ENCODE assay signal across 25 cellular contexts in the genomic region with DNA sequence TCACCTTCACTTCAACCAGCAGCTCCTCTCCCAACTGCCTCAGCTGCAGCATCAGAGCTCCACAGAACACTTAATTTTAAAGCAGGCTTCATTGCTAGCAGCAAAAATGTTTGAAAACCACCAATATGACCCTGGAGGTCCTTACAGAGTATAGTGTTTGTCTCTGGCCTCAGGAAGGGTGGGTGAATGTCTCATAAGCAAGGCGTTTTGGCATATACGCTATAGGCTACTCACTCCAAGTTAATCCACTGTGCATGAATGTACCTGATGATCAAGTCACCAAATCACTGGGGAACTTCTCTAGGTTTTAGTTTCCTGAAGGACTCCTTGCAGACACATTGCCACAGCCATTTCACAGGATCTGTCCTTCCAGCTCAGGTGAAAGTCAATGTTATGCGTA.
"Had no signal": no experiment of that assay in that cellular context is flagged by ENCODE, and none has a peak within 500 bp of the region (broad histone marks: within the 10 kb centered on the region; RNA-seq: fewer than 3 reads in every experiment).

No MANE protein-coding gene starts in this region.

- H3K27ac ChIP-seq: colonic mucosa, ovary, psoas muscle, sigmoid colon, stomach, thyroid gland had no signal

- H3K9me3 Mint-ChIP-seq: dendritic cell treated with granulocyte-macrophage colony-stimulating factor and Interleukin-4, amounts not matched to agents 40 ng/mL and 50 ng/mL, for 4 days; memory B cell; mesothelial cell of epicardium; type B pancreatic cell had no signal

- H3K4me1 ChIP-seq: colonic mucosa, psoas muscle, sigmoid colon, stomach, thyroid gland had no signal

- FAIRE-seq: endometrium, frontal cortex, kidney had no signal

- H3K4me3 Mint-ChIP-seq: dendritic cell treated with granulocyte-macrophage colony-stimulating factor and Interleukin-4, amounts not matched to agents 40 ng/mL and 50 ng/mL, for 4 days; memory B cell; mesothelial cell of epicardium; naive thymus-derived CD4-positive, alpha-beta T cell; stimulated activated effector memory CD8-positive, alpha-beta T cell treated with anti-CD3 and anti-CD28 coated beads, Interleukin-12 subunit alpha, Interleukin-12 subunit beta, amount 100 ng/mL, for 72 hours; type B pancreatic cell had no signal

- H3K9me3 ChIP-seq: colonic mucosa, mucosa of descending colon, ovary, psoas muscle, sigmoid colon, stomach, thyroid gland had no signal

- H3K36me3 Mint-ChIP-seq: memory B cell; mesothelial cell of epicardium; naive thymus-derived CD4-positive, alpha-beta T cell; stimulated activated effector memory CD8-positive, alpha-beta T cell treated with anti-CD3 and anti-CD28 coated beads, Interleukin-12 subunit alpha, Interleukin-12 subunit beta, amount 100 ng/mL, for 72 hours; type B pancreatic cell had no signal

- H3K36me3 ChIP-seq: colonic mucosa, ovary, sigmoid colon, stomach, thyroid gland had no signal

- ATAC-seq: left lobe of liver; mucosa of descending colon; naive thymus-derived CD4-positive, alpha-beta T cell; psoas muscle; right cardiac atrium had no signal

- H3K27ac Mint-ChIP-seq: dendritic cell treated with granulocyte-macrophage colony-stimulating factor and Interleukin-4, amounts not matched to agents 40 ng/mL and 50 ng/mL, for 4 days; memory B cell; mesothelial cell of epicardium; naive thymus-derived CD4-positive, alpha-beta T cell; stimulated activated effector memory CD8-positive, alpha-beta T cell treated with anti-CD3 and anti-CD28 coated beads, Interleukin-12 subunit alpha, Interleukin-12 subunit beta, amount 100 ng/mL, for 72 hours; type B pancreatic cell had no signal

- H3K4me1 Mint-ChIP-seq: memory B cell, mesothelial cell of epicardium had no signal

- H3K27me3 ChIP-seq: colonic mucosa, ovary, sigmoid colon, thyroid gland had no signal

- DNase-seq: colonic mucosa; effector CD8-positive, alpha-beta T cell; head of caudate nucleus; kidney; mucosa of descending colon; naive thymus-derived CD4-positive, alpha-beta T cell; occipital lobe; ovary; psoas muscle; right cardiac atrium; sigmoid colon; stimulated activated CD4-positive, alpha-beta T cell treated with anti-CD3 and anti-CD28 coated beads, Interleukin-2, amount 100 ng/mL, for 24 hours; stimulated activated CD4-positive, alpha-beta T cell treated with anti-CD3 and anti-CD28 coated beads, Interleukin-4, amount 100 ng/mL, for 24 hours; stimulated activated naive CD4-positive, alpha-beta T cell treated with Interleukin-2 at 50 U/mL for 16 hours; stomach; thyroid gland had no signal

- H3K4me3 ChIP-seq: colonic mucosa, lung, mucosa of descending colon, ovary, psoas muscle, sigmoid colon, stomach, thyroid gland had no signal
